22 cellular contexts compared by ENCODE assay signal in genomic region chr7:155825346-155825745, GRCh38. TPM values are rescaled to one million over a fixed set of nuclear protein-coding genes. Genes with fewer than 3 reads are reported as not detected.
"Had no signal": no experiment of that assay in that cellular context is flagged by ENCODE, and none has a peak within 500 bp of the region (broad histone marks: within the 10 kb centered on the region; RNA-seq: fewer than 3 reads in every experiment).

No MANE protein-coding gene starts in this region.

- H3K27me3 ChIP-seq: MG63, Peyer's patch had no signal

- DNase-seq: KBM-7, MG63, NCI-H1092 treated with DMSO at 0.1 percent for 48 hours, NCI-H1436, NCI-H187, NCI-H2029, NCI-H2081 treated with DMSO at 0.1 percent for 48 hours, NCI-H2171, NCI-H226, NCI-H446, NCI-H510A, NCI-H524 treated with DMSO at 0.1 percent for 48 hours, NCI-H69, NCI-H774, Right ventricle myocardium superior, SIG-M5, T-cell had no signal

- H3K9me3 ChIP-seq: MG63, Peyer's patch, SJSA1 had no signal

- ATAC-seq: T-cell had no signal

- H3K36me3 Mint-ChIP-seq: T-cell had no signal

- H3K36me3 ChIP-seq: MG63, Peyer's patch, SJSA1 had no signal

- H3K9me3 Mint-ChIP-seq: T-cell had no signal

- H3K4me3 ChIP-seq: MG63, Peyer's patch, SJSA1, SK-N-MC had no signal

- H3K4me1 Mint-ChIP-seq: T-cell had no signal

- H3K4me1 ChIP-seq: Peyer's patch, SJSA1 had no signal

- H3K27ac ChIP-seq: SJSA1, SK-N-MC had no signal

- H3K4me3 Mint-ChIP-seq: T-cell had no signal

- H3K27ac Mint-ChIP-seq: T-cell had no signal

RNA-seq across cellular contexts. Expression of gene SHH, which starts 13.1 kb away (rescaled TPM):
- total RNA-seq: LHCN-M2, Right ventricle myocardium superior, RPMI7951, SJSA1 had no signal
